ENCODE assay signal across 24 cellular contexts in genomic region chr16:66616592-66616991, GRCh38. TPM values are rescaled to one million over a fixed set of nuclear protein-coding genes. Genes with fewer than 3 reads are reported as not detected.
DNase-seq lines count a peak whose midpoint lies in the region; ATAC-seq, FAIRE-seq and TF ChIP-seq lines count a peak whose summit lies in the region.
"Had no signal": no experiment of that assay in that cellular context is flagged by ENCODE, and none has a peak within 500 bp of the region (broad histone marks: within the 10 kb centered on the region; RNA-seq: fewer than 3 reads in every experiment).

No MANE protein-coding gene starts in this region.

- no TSS peak for BruUV-seq in IMR-90 (replicated peaks; lab: Mats Ljungman, UMichigan)

- H3K27me3 ChIP-seq in ACC112 (ENCODE audit: insufficient read depth, low read length) = no peaks in the 10 kb centered on the region
- no peaks in the 10 kb centered on the region for H3K27me3 ChIP-seq in IMR-90 (ENCODE audit: control insufficient read depth, insufficient read depth, low read length)
- H3K27me3 ChIP-seq in astrocyte (ENCODE audit: insufficient read depth, low read length) = no peaks in the 10 kb centered on the region
- no peaks in the 10 kb centered on the region for H3K27me3 ChIP-seq in right lobe of liver
- H3K27me3 ChIP-seq in smooth muscle cell (ENCODE audit: low read depth) = no peaks in the 10 kb centered on the region
- H3K27me3 ChIP-seq: tibial artery had no signal

- H3K36me3 ChIP-seq in ACC112 (ENCODE audit: insufficient read depth, low read length) = no peaks in the 10 kb centered on the region; the same call in 1 of the 2 replicates
- peaks cover 27% of the 10 kb centered on the region for H3K36me3 ChIP-seq in IMR-90 (ENCODE audit: control insufficient read depth, insufficient read depth, low read length)
- peaks cover 9% of the 10 kb centered on the region for H3K36me3 ChIP-seq in astrocyte (ENCODE audit: insufficient read depth, low read length)
- H3K36me3 ChIP-seq in right lobe of liver = no peaks in the 10 kb centered on the region
- no peaks in the 10 kb centered on the region for H3K36me3 ChIP-seq in smooth muscle cell (ENCODE audit: low read depth)

- H4K8ac ChIP-seq in IMR-90 (ENCODE audit: low read depth in 2 of 2, low read length in 2 of 2) = peak overlapping the region; percentile 46 to 64; a peak in 3 of 4 replicates

- intact Hi-C loops in IMR-90 (cut with micrococcal nuclease) (no loop called here), right lobe of liver (cut with DNase I) (no loop called here)

- no peaks in the 10 kb centered on the region for H3F3A ChIP-seq in smooth muscle cell (ENCODE audit: low read depth)

- POLR2A ChIA-PET in IMR-90 (lab: Charles Lee; ENCODE audit: unreplicated experiment) = no interaction called here

- H3K9me3 Mint-ChIP-seq in astrocyte (ENCODE audit: unreplicated experiment) = no peaks in the 10 kb centered on the region
- H3K9me3 Mint-ChIP-seq: IgD-negative memory B cell had no signal

- H3K18ac ChIP-seq in IMR-90 (ENCODE audit: low read depth, low read length) = peak overlapping the region; percentile 89

- no peaks in the 10 kb centered on the region for H3K27me3 Mint-ChIP-seq in astrocyte (ENCODE audit: low read depth, unreplicated experiment)

- no peak for TF ChIP-seq RAD21 in IMR-90 (IDR thresholded peaks at IDR 0.05; ENCODE audit: low read length)

- peaks cover 44% of the 10 kb centered on the region for H3K4me1 Mint-ChIP-seq in astrocyte (ENCODE audit: low read depth, unreplicated experiment)
- H3K4me1 Mint-ChIP-seq: IgD-negative memory B cell had no signal

- DNase-seq in IMR-90 (peak; percentile 10), astrocyte (ENCODE audit: low read depth) (peak; percentile 49), right lobe of liver (no peak), smooth muscle cell (lab: John Stamatoyannopoulos, UW; ENCODE audit: unreplicated experiment) (no peak), SW 1271 (lab: John Stamatoyannopoulos, UW) (no peak), NCI-H82 (lab: John Stamatoyannopoulos, UW) (no peak)
- DNase-seq: activated CD4-positive, alpha-beta T cell treated with anti-CD3 and anti-CD28 coated beads for 48 hours; activated gamma-delta T cell; DMS53; hippocampal formation; kidney; midbrain; NCI-H2081 treated with DMSO at 0.1 percent for 48 hours; NCI-H510A treated with DMSO at 0.1 percent for 48 hours; OCI-M1; stimulated activated naive CD4-positive, alpha-beta T cell treated with Interleukin-2 at 50 U/mL for 16 hours had no signal

- H4K5ac ChIP-seq in IMR-90 (ENCODE audit: low read depth, low read length) = peak overlapping the region; percentile 70

- H3K9me3 ChIP-seq in IMR-90 (ENCODE audit: control insufficient read depth, insufficient read depth, low read length) (no peaks in the 10 kb centered on the region), astrocyte (ENCODE audit: insufficient read depth, low read depth, low read length) (no peaks in the 10 kb centered on the region), right lobe of liver (no peaks in the 10 kb centered on the region), smooth muscle cell (replicated peaks; ENCODE audit: low read depth) (no peaks in the 10 kb centered on the region)
- H3K9me3 ChIP-seq: A549, tibial artery had no signal

- no peak overlapping the region; the same call in 1 of the 2 replicates for H3K56ac ChIP-seq in IMR-90 (ENCODE audit: extremely low read depth, insufficient read depth, low read length)

- H3K36me3 Mint-ChIP-seq in astrocyte (ENCODE audit: low read depth, unreplicated experiment) = peaks cover 22% of the 10 kb centered on the region

- peak overlapping the region; percentile 81 for H3K23ac ChIP-seq in IMR-90 (ENCODE audit: low read depth, low read length)

- H3K9ac ChIP-seq in IMR-90 (ENCODE audit: low read depth, low read length) (no peak overlapping the region), astrocyte (ENCODE audit: low read length) (peak overlapping the region; percentile 31), smooth muscle cell (ENCODE audit: low read depth) (no peak overlapping the region)

- WGBS in IMR-90 (ENCODE audit: extremely low coverage in 2 of 2, insufficient read length in 1 of 2), 2 experiments = 100% methylated on average over 1 of the region's 9 CpGs; no CpG with 5 or more reads in 1 of the 2 experiments
- WGBS in right lobe of liver (ENCODE audit: insufficient coverage, low coverage, low lambda C conversion rate, missing lambda C conversion rate) = 35% methylated on average over 4 of the region's 9 CpGs
- 76% methylated on average over 9 of the region's 9 CpGs for WGBS in smooth muscle cell (ENCODE audit: low lambda C conversion rate)

- H2BK15ac ChIP-seq in IMR-90 (ENCODE audit: low read depth, low read length) = peak overlapping the region; percentile 67; the same call in 2 of the 3 replicates

- H2AK5ac ChIP-seq in IMR-90 (ENCODE audit: low read depth, low read length) = peak overlapping the region; percentile 95

- H2AFZ ChIP-seq in ACC112 (ENCODE audit: low read length, unreplicated experiment) (no peak overlapping the region), IMR-90 (replicated peaks; ENCODE audit: low read length, poor library complexity) (no peak overlapping the region), astrocyte (ENCODE audit: low read depth, low read length) (no peak overlapping the region), smooth muscle cell (ENCODE audit: low read depth) (no peak overlapping the region)

- H2BK20ac ChIP-seq in IMR-90 (ENCODE audit: low read depth, low read length) = peak overlapping the region; percentile 54

- dilution Hi-C loops in IMR-90 (cut with HindIII; ENCODE audit: low sequenced_read_pairs, unreplicated experiment) = no loop called here

- peak overlapping the region; percentile 82 for H4K91ac ChIP-seq in IMR-90 (ENCODE audit: insufficient read depth, low read depth, low read length)

- H3K4me3 Mint-ChIP-seq in astrocyte (ENCODE audit: unreplicated experiment) = no peak overlapping the region
- H3K4me3 Mint-ChIP-seq: IgD-negative memory B cell had no signal

- H3K4me3 ChIP-seq in ACC112 (ENCODE audit: low read depth, low read length) = no peak overlapping the region
- no peak overlapping the region for H3K4me3 ChIP-seq in IMR-90 (ENCODE audit: insufficient read depth, low read depth, low read length)
- no peak overlapping the region for H3K4me3 ChIP-seq in astrocyte (ENCODE audit: insufficient read depth, low read depth, low read length)
- no peak overlapping the region for H3K4me3 ChIP-seq in right lobe of liver
- no peak overlapping the region for H3K4me3 ChIP-seq in smooth muscle cell
- H3K4me3 ChIP-seq: A549, tibial artery had no signal

- peaks cover 56% of the 10 kb centered on the region for H3K4me1 ChIP-seq in ACC112 (ENCODE audit: control insufficient read depth, insufficient read depth, low read length, unreplicated experiment)
- H3K4me1 ChIP-seq in IMR-90 (ENCODE audit: control insufficient read depth, insufficient read depth, low read length) = peaks cover 37% of the 10 kb centered on the region
- peaks cover 44% of the 10 kb centered on the region for H3K4me1 ChIP-seq in astrocyte (ENCODE audit: insufficient read depth, low read length)
- H3K4me1 ChIP-seq in right lobe of liver = peaks cover 0 to 36% (median 8%) of the 10 kb centered on the region in 4 donors
- peaks cover 25% of the 10 kb centered on the region for H3K4me1 ChIP-seq in smooth muscle cell (ENCODE audit: low read depth)

- in situ Hi-C loops in IMR-90 (cut with MboI; ENCODE audit: low sequenced_read_pairs) = no loop called here

- TF ChIP-seq POLR2A in IMR-90 (IDR thresholded peaks at IDR 0.05; ENCODE audit: low read depth, low read length) = no peak
- no peak for TF ChIP-seq POLR2A in right lobe of liver (IDR thresholded peaks at IDR 0.05)

- TF ChIP-seq CTCF in IMR-90 (conservative IDR thresholded peaks at IDR 0.05; ENCODE audit: low read depth, low read length) = no peak
- no peak for TF ChIP-seq CTCF in astrocyte (IDR thresholded peaks at IDR 0.05; ENCODE audit: insufficient read depth, low read depth, low read length)
- no peak for TF ChIP-seq CTCF in right lobe of liver (IDR thresholded peaks at IDR 0.05)
- no peak for TF ChIP-seq CTCF in smooth muscle cell (IDR thresholded peaks at IDR 0.05; ENCODE audit: borderline replicate concordance, insufficient read depth, poor library complexity, severe bottlenecking)

- CTCF ChIA-PET in IMR-90 (lab: Yijun Ruan, JAX) = interaction anchor here (1.0 to 2.3 kb wide), 3 partner anchors 8 to 257 kb away, joined by 3 to 5 read pairs (median 3); no protein-coding TSS in a partner anchor

- H3K27ac ChIP-seq in ACC112 (ENCODE audit: low read depth, low read length) (peak overlapping the region; percentile 98; the same call in 1 of the 2 replicates), IMR-90 (ENCODE audit: insufficient read depth, low read length) (peak overlapping the region; percentile 75; the same call in 1 of the 2 replicates), astrocyte (ENCODE audit: low read depth, low read length) (no peak overlapping the region), right lobe of liver (peak overlapping the region in 2 of 3 donors; percentile 10 to 69), smooth muscle cell (ENCODE audit: low read depth) (no peak overlapping the region)
- H3K27ac ChIP-seq: A549, C4-2B, tibial artery had no signal

- H4K20me1 ChIP-seq in IMR-90 (ENCODE audit: insufficient read depth, low read length) (peaks cover 9% of the 10 kb centered on the region; the same call in 1 of the 2 replicates), astrocyte (ENCODE audit: insufficient read depth, low read length) (peaks cover 12% of the 10 kb centered on the region), smooth muscle cell (ENCODE audit: low read depth) (peaks cover 14% of the 10 kb centered on the region)

- H3K79me2 ChIP-seq in ACC112 (ENCODE audit: control insufficient read depth, insufficient read depth, low read length, unreplicated experiment) (no peaks in the 10 kb centered on the region), astrocyte (ENCODE audit: insufficient read depth, low read length) (no peaks in the 10 kb centered on the region), smooth muscle cell (ENCODE audit: low read depth) (no peaks in the 10 kb centered on the region)

- no peak for FAIRE-seq in astrocyte (lab: Jason Lieb, UNC)
- FAIRE-seq: A549, colon, kidney had no signal

- peak overlapping the region; percentile 68 for H3K4ac ChIP-seq in IMR-90 (ENCODE audit: low read depth, low read length)

- H3K14ac ChIP-seq in IMR-90 (replicated peaks; ENCODE audit: low read depth, low read length) = peak overlapping the region; percentile 70

- peak overlapping the region; percentile 53 for H2AK9ac ChIP-seq in IMR-90 (replicated peaks; ENCODE audit: low read depth, low read length, poor library complexity)

- H3K79me1 ChIP-seq in IMR-90 (ENCODE audit: low read depth in 1 of 2, low read length in 2 of 2) = 0 out of 4 replicates have a peak, but pooled peaks cover 0 to 6% of the 10 kb centered on the region in 2 experiments

- H3K9me1 ChIP-seq in IMR-90 (ENCODE audit: insufficient read depth, low read length) = peaks cover 27% of the 10 kb centered on the region

- ATAC-seq in IMR-90 (ENCODE audit: low read depth) (no peak; the same call in 1 of the 2 replicates), right lobe of liver (peak in 2 of 4 donors; percentile 24 to 32), HG02610 (IDR thresholded peaks at IDR 0.05; ENCODE audit: unreplicated experiment) (no peak)
- ATAC-seq: A549 had no signal

- H3K27ac Mint-ChIP-seq in astrocyte (ENCODE audit: unreplicated experiment) = no peak overlapping the region
- H3K27ac Mint-ChIP-seq: IgD-negative memory B cell had no signal

- H3K4me2 ChIP-seq in IMR-90 (ENCODE audit: low read depth, low read length) (peak overlapping the region; percentile 30; the same call in 1 of the 2 replicates), astrocyte (ENCODE audit: low read length) (peak overlapping the region; percentile 62), smooth muscle cell (no peak overlapping the region)
- H3K4me2 ChIP-seq: A549 had no signal

- H2BK120ac ChIP-seq in IMR-90 (ENCODE audit: low read depth, low read length) = peak overlapping the region; percentile 79

- peak overlapping the region; percentile 69 for H2BK5ac ChIP-seq in IMR-90 (ENCODE audit: low read depth, low read length, poor library complexity, severe bottlenecking)

RNA-seq across cellular contexts. Expression of gene CMTM3, which starts 12.1 kb away (rescaled TPM):
- total RNA-seq in IMR-90 (2012; rRNA removed) (4.5 and 4.7 TPM in 2 replicates), astrocyte (62.0 and 62.4 TPM in 2 replicates), right lobe of liver (1 to 10 TPM; 1.6 to 9.6 (median 5.4) TPM), smooth muscle cell (21.8 and 36.6 TPM in 2 replicates)
- polyA plus RNA-seq in IMR-90 (2012; rRNA removed) (34.6 and 35.5 TPM in 2 replicates), smooth muscle cell (57.3 and 57.8 TPM in 2 replicates)
- 14.5 and 50.4 TPM in 2 replicates for polyA plus RNA-seq in IMR-90 (2012; cell fraction: cytosol; rRNA removed)
- polyA plus RNA-seq in IMR-90 (2012; cell fraction: nucleus; rRNA removed; ENCODE audit: low replicate concordance) = 32.0 and 33.9 TPM in 2 replicates

RNA-seq across cellular contexts. Expression of gene CMTM2, which starts 37.3 kb away (rescaled TPM):
- total RNA-seq in IMR-90 (2012; rRNA removed) (not detected in 2 replicates), astrocyte (not detected in 2 replicates), right lobe of liver (under 1 TPM in 3 of 6 experiments, not detected in 3; 0.44 to 0.83 (median 0.55) TPM), smooth muscle cell (not detected in 2 replicates)
- polyA plus RNA-seq in IMR-90 (2012; rRNA removed) (not detected in 2 replicates), smooth muscle cell (0.60 TPM in 1 of 2 replicates, not detected in the other)
- not detected in 2 replicates for polyA plus RNA-seq in IMR-90 (2012; cell fraction: cytosol; rRNA removed)
- polyA plus RNA-seq in IMR-90 (2012; cell fraction: nucleus; rRNA removed; ENCODE audit: low replicate concordance) = 0.10 and 0.12 TPM in 2 replicates
- total RNA-seq: SK-MEL-5 had no signal
- polyA plus RNA-seq: IgD-negative memory B cell had no signal

RNA-seq across cellular contexts. Expression of gene CMTM1, which starts 50.4 kb away (rescaled TPM):
- total RNA-seq in IMR-90 (2012; rRNA removed) (0.54 and 1.7 TPM in 2 replicates), astrocyte (2.7 and 6.4 TPM in 2 replicates), right lobe of liver (1 to 10 TPM in 2 of 6 experiments, under 1 TPM in 3, not detected in 1; 0.69 to 1.6 (median 0.90) TPM), smooth muscle cell (0.27 and 2.6 TPM in 2 replicates)
- polyA plus RNA-seq in IMR-90 (2012; rRNA removed) (1.8 and 2.1 TPM in 2 replicates), smooth muscle cell (2.5 and 2.6 TPM in 2 replicates)
- polyA plus RNA-seq in IMR-90 (2012; cell fraction: cytosol; rRNA removed) = 0.40 and 1.2 TPM in 2 replicates
- 0.95 and 0.96 TPM in 2 replicates for polyA plus RNA-seq in IMR-90 (2012; cell fraction: nucleus; rRNA removed; ENCODE audit: low replicate concordance)
- polyA plus RNA-seq: IgD-negative memory B cell had no signal

Comparison
In these comparisons a context has a peak if more than half of its experiments do, and no peak if none do; other contexts are left out.
1. H3K27ac ChIP-seq: peak in ACC112 (single experiment), IMR-90 (single experiment) and right lobe of liver (2 of 3); none in astrocyte (single experiment) and smooth muscle cell (single experiment).
2. DNase-seq: peak in IMR-90 (single experiment) and astrocyte (single experiment); none in right lobe of liver (0 of 3), smooth muscle cell (single experiment), SW 1271 (0 of 2) and NCI-H82 (single experiment).